In the genomic region with DNA sequence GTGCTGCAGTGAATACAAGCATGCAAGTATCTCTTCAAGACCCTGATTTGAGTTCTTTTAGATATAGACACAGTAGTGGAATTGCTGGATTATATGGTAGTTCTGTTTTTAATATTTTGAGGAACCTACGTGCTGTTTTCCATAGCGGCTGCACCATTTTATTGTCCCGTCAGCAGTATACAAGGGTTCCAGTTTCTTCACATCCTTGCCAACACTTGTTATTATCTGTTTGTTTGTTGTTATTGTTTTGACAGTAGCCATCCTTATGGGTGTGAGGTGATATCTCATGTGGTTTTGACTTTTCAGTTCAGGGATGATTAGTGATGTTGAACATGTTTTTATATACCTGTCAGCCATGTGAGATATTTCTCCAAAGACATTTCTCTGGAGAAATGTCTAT, we compare ENCODE assay signal across 9 cellular contexts.
"Had no signal": no experiment of that assay in that cellular context is flagged by ENCODE, and none has a peak within 500 bp of the region (broad histone marks: within the 10 kb centered on the region; RNA-seq: fewer than 3 reads in every experiment).

No MANE protein-coding gene starts in this region.

- H3K9me3 Mint-ChIP-seq: IgD-negative memory B cell had no signal

- DNase-seq: GM23248, GOT3, H7, HFFc6, KG1 had no signal

- H3K4me1 Mint-ChIP-seq: IgD-negative memory B cell had no signal

- H3K27ac ChIP-seq: GM23248, HL-60 had no signal

- H2AFZ ChIP-seq: GM23248 had no signal

- H3K4me1 ChIP-seq: HAP-1 had no signal

- H3K9ac ChIP-seq: GM23248 had no signal

- ATAC-seq: HCT116 had no signal

- H3K9me3 ChIP-seq: HAP-1 had no signal

- H3K36me3 ChIP-seq: HAP-1 had no signal

- H3K4me3 Mint-ChIP-seq: HFFc6, IgD-negative memory B cell had no signal

- H3K4me3 ChIP-seq: GM23248, HAP-1 had no signal
